In genomic region chr17:33469411-33469810, GRCh38 we compare ENCODE assay signal across 24 cellular contexts.
"Had no signal": no experiment of that assay in that cellular context is flagged by ENCODE, and none has a peak within 500 bp of the region (broad histone marks: within the 10 kb centered on the region; RNA-seq: fewer than 3 reads in every experiment).

No MANE protein-coding gene starts in this region.

- DNase-seq: activated B cell treated with CpG ODN at 0.5 μM for 24 hours; activated CD4-positive, alpha-beta T cell treated with anti-CD3 and anti-CD28 coated beads for 4 hours; activated CD8-positive, alpha-beta memory T cell treated with anti-CD3 and anti-CD28 coated beads, Interleukin-2, amount 50 U/mL, for 4 hours; activated CD8-positive, alpha-beta T cell treated with anti-CD3 and anti-CD28 coated beads for 36 hours; activated gamma-delta T cell treated with Interleukin-2 at 50 U/mL for 16 hours; activated naive CD4-positive, alpha-beta T cell treated with anti-CD3 and anti-CD28 coated beads, Interleukin-2, amount 10 ng/mL, durations not matched to agents 7 days and 5 days; activated naive CD8-positive, alpha-beta T cell treated with anti-CD3 and anti-CD28 coated beads for 36 hours; activated T-cell treated with anti-CD3 and anti-CD28 coated beads, Interleukin-2, amount 50 U/mL, for 72 hours; cerebellar nuclear complex; KG1; NCI-H1092 treated with DMSO at 0.1 percent for 48 hours; NCI-H1417 treated with DMSO at 0.1 percent for 48 hours; NCI-H1694 treated with DMSO at 0.1 percent for 48 hours; NCI-H2029 treated with DMSO at 0.1 percent for 48 hours; NCI-H345; NCI-H510A; NCI-H526 treated with DMSO at 0.1 percent for 48 hours had no signal

- H3K4me3 Mint-ChIP-seq: activated B cell treated with CpG ODN at 0.5 μM for 24 hours; activated CD8-positive, alpha-beta T cell treated with anti-CD3 and anti-CD28 coated beads for 36 hours; activated naive CD4-positive, alpha-beta T cell treated with anti-CD3 and anti-CD28 coated beads, Interleukin-2, amount 10 ng/mL, durations not matched to agents 7 days and 5 days; activated naive CD8-positive, alpha-beta T cell treated with anti-CD3 and anti-CD28 coated beads for 36 hours; activated T-cell treated with anti-CD3 and anti-CD28 coated beads, Interleukin-2, amount 50 U/mL, for 72 hours; IgD-negative memory B cell; T-helper 2 cell treated with Interferon-gamma antibody and Interleukin-4, amounts not matched to agents 5 μg/mL and 100 μg/mL, for 36 hours had no signal

- H3K36me3 Mint-ChIP-seq: activated naive CD4-positive, alpha-beta T cell treated with anti-CD3 and anti-CD28 coated beads, Interleukin-2, amount 10 ng/mL, durations not matched to agents 7 days and 5 days; activated naive CD8-positive, alpha-beta T cell treated with anti-CD3 and anti-CD28 coated beads for 36 hours; IgD-negative memory B cell had no signal

- H3K9me3 ChIP-seq: MG63 had no signal

- H3K27me3 Mint-ChIP-seq: activated B cell treated with CpG ODN at 0.5 μM for 24 hours had no signal

- H3K27me3 ChIP-seq: MG63 had no signal

- H3K4me1 Mint-ChIP-seq: activated B cell treated with CpG ODN at 0.5 μM for 24 hours; activated naive CD4-positive, alpha-beta T cell treated with anti-CD3 and anti-CD28 coated beads, Interleukin-2, amount 10 ng/mL, durations not matched to agents 7 days and 5 days; activated naive CD8-positive, alpha-beta T cell treated with anti-CD3 and anti-CD28 coated beads for 36 hours; IgD-negative memory B cell had no signal

- ATAC-seq: activated CD8-positive, alpha-beta T cell treated with anti-CD3 and anti-CD28 coated beads for 36 hours; activated T-cell treated with anti-CD3 and anti-CD28 coated beads, Interleukin-2, amount 50 U/mL, for 72 hours; Panc1 had no signal

- H3K36me3 ChIP-seq: MG63 had no signal

- H3K4me3 ChIP-seq: MG63, SK-N-MC had no signal

- H3K9me3 Mint-ChIP-seq: activated B cell treated with CpG ODN at 0.5 μM for 24 hours; activated naive CD4-positive, alpha-beta T cell treated with anti-CD3 and anti-CD28 coated beads, Interleukin-2, amount 10 ng/mL, durations not matched to agents 7 days and 5 days; activated T-helper 2 cell treated with anti-CD3 and anti-CD28 coated beads, Interferon-gamma antibody, Interleukin-2, Interleukin-4, amounts not matched to agents 10 μg/mL and 5 μg/mL and 100 μg/mL, durations not matched to agents 14 hours and 24 hours and 36 hours; T-helper 2 cell treated with Interferon-gamma antibody and Interleukin-4, amounts not matched to agents 5 μg/mL and 100 μg/mL, for 36 hours had no signal

- H3K27ac Mint-ChIP-seq: activated B cell treated with CpG ODN at 0.5 μM for 24 hours; activated CD8-positive, alpha-beta T cell treated with anti-CD3 and anti-CD28 coated beads for 36 hours; activated naive CD4-positive, alpha-beta T cell treated with anti-CD3 and anti-CD28 coated beads, Interleukin-2, amount 10 ng/mL, durations not matched to agents 7 days and 5 days; activated naive CD8-positive, alpha-beta T cell treated with anti-CD3 and anti-CD28 coated beads for 36 hours; activated T-cell treated with anti-CD3 and anti-CD28 coated beads, Interleukin-2, amount 50 U/mL, for 72 hours; activated T-helper 2 cell treated with anti-CD3 and anti-CD28 coated beads, Interferon-gamma antibody, Interleukin-2, Interleukin-4, amounts not matched to agents 10 μg/mL and 5 μg/mL and 100 μg/mL, durations not matched to agents 14 hours and 24 hours and 36 hours; IgD-negative memory B cell; T-helper 2 cell treated with Interferon-gamma antibody and Interleukin-4, amounts not matched to agents 5 μg/mL and 100 μg/mL, for 36 hours had no signal

- H3K27ac ChIP-seq: RWPE1, SK-N-MC had no signal
